8 cellular contexts compared by ENCODE assay signal in the genomic region with DNA sequence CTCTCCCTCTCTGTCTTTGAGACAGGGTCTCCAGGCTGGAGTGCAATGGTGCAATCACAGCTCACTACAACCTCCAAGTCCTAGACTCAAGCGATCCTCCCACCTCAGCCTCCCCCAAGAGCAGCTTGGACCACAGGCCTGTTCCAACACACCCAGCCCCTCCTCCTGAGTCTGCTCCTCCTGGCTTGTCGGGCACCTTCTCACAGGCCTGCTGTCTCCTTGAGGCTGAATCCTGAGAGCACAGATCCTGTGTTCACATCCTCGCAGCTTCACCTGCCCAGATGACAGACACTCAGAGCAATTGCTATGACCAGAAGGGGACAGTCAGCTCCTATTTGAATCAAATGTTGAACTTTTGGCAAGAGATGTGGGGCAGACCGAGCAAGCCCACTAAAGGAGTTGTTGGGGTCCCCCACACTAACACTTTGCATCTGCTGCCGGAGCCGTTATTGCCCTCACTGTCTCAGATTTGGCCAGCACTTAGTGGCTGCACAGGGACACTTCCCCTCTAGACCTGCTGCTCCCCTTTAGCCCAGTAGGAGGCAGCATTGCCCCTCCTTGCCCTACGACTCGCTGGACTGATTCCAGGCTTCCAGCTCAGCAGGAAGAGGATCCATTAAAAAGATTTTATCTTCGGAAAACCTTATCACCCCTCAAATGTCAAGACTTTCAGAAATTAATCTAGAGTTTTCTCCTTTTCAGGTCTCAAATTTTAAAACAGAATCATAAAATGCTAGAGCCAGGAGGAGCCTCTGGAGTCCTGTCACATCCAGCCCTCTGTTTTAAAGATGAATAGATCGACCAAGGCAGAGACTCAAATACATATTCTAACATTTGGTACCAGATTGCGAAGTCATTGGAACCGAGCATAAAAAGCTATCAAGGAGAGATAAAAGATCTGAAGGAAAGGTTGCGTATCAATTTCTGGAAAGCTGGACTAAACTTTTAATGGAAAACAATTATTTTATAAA.
DNase-seq lines count a peak whose midpoint lies in the region; ATAC-seq and TF ChIP-seq lines count a peak whose summit lies in the region.

No MANE protein-coding gene starts in this region.

- peak; percentile 76 to 88 (median 86) for TF ChIP-seq CTCF in prostate gland (IDR thresholded peaks at IDR 0.05)

- ATAC-seq in GM19438 (IDR thresholded peaks at IDR 0.05; ENCODE audit: low read depth, unreplicated experiment) = peak; percentile 72
- ATAC-seq in activated naive CD4-positive, alpha-beta T cell treated with anti-CD3 and anti-CD28 coated beads, Interleukin-2, amount 50 U/mL, for 72 hours = peak; percentile 56 to 62
- peak; percentile 84 for ATAC-seq in Right ventricle myocardium inferior
- no peak for ATAC-seq in GM21381 (IDR thresholded peaks at IDR 0.05; ENCODE audit: unreplicated experiment)

- peak; percentile 61 for DNase-seq in COLO668 (lab: John Stamatoyannopoulos, UW; ENCODE audit: unreplicated experiment)
- DNase-seq in KBM-7 = peak; percentile 81
- peak; percentile 78 to 84 for DNase-seq in SJSA1 (ENCODE audit: low read depth in 1 of 2, low spot score in 2 of 2)
- DNase-seq in activated naive CD4-positive, alpha-beta T cell treated with anti-CD3 and anti-CD28 coated beads, Interleukin-2, amount 50 U/mL, for 72 hours (ENCODE audit: low spot score in 2 of 2) = peak; percentile 61 to 66
- peak; percentile 75 for DNase-seq in Right ventricle myocardium inferior (ENCODE audit: missing footprints)
- DNase-seq in prostate gland (ENCODE audit: low spot score) = peak; percentile 60

- 31% methylated on average over 13 of the region's 13 CpGs for WGBS in prostate gland

- intact Hi-C loops in Right ventricle myocardium inferior (cut with DNase I) = loop anchor here (5.0 kb wide), 5 partner anchors 42 to 437 kb away; partner anchors contain the start of genes RASL11B and USP46
- intact Hi-C loops in prostate gland (cut with DNase I) = loop anchor here (2.0 to 10.0 kb wide), 3 partner anchors 119 to 1689 kb away; no protein-coding TSS in a partner anchor

- no peak for TF ChIP-seq POLR2A in prostate gland (IDR thresholded peaks at IDR 0.05)

- H3K27ac ChIP-seq in SJSA1 (no peak overlapping the region), prostate gland (no peak overlapping the region)

- H3K9me3 Mint-ChIP-seq in activated naive CD4-positive, alpha-beta T cell treated with anti-CD3 and anti-CD28 coated beads, Interleukin-2, amount 50 U/mL, for 72 hours = no peaks in the 10 kb centered on the region

- no peaks in the 10 kb centered on the region for H3K36me3 Mint-ChIP-seq in activated naive CD4-positive, alpha-beta T cell treated with anti-CD3 and anti-CD28 coated beads, Interleukin-2, amount 50 U/mL, for 72 hours

- H3K9me3 ChIP-seq in SJSA1 (replicated peaks) = no peaks in the 10 kb centered on the region
- no peaks in the 10 kb centered on the region for H3K9me3 ChIP-seq in prostate gland

- H3K27ac Mint-ChIP-seq in activated naive CD4-positive, alpha-beta T cell treated with anti-CD3 and anti-CD28 coated beads, Interleukin-2, amount 50 U/mL, for 72 hours = no peak overlapping the region

- no peaks in the 10 kb centered on the region for H3K27me3 ChIP-seq in SJSA1 (replicated peaks)
- no peaks in the 10 kb centered on the region for H3K27me3 ChIP-seq in prostate gland (replicated peaks; ENCODE audit: insufficient read depth)

- no peak overlapping the region for H3K4me3 ChIP-seq in SJSA1
- H3K4me3 ChIP-seq in prostate gland = no peak overlapping the region

- H3K36me3 ChIP-seq in SJSA1 = no peaks in the 10 kb centered on the region
- no peaks in the 10 kb centered on the region for H3K36me3 ChIP-seq in prostate gland

- H3K4me1 ChIP-seq in SJSA1 (replicated peaks) = peaks cover 10% of the 10 kb centered on the region
- no peaks in the 10 kb centered on the region for H3K4me1 ChIP-seq in prostate gland (replicated peaks)

- in situ Hi-C loops in KBM-7 (cut with MboI; ENCODE audit: low pct_unique_long_range_greater_than_20kb, low sequenced_read_pairs) = no loop called here
